ENCODE assay signal across 12 cellular contexts in the genomic region with DNA sequence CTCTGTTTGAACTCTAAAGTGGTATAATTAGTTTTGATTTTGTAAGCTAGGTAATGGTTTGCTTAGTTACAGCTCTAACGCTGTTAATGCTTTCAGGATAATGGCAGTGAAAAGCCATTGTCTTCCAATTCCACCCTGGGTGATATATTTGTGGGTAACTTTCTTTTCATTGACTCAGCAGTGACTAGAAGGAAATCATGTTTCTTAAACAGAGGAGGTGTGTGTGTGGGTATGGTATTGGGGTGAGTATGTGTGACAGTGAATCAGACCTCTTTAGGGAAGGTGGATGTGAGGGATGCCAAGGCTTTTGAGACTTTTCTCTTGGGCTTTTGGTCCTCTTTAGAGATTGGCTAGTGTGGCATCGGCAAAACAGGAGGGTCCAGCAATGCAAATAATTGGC.
"Had no signal": no experiment of that assay in that cellular context is flagged by ENCODE, and none has a peak within 500 bp of the region (broad histone marks: within the 10 kb centered on the region; RNA-seq: fewer than 3 reads in every experiment).

No MANE protein-coding gene starts in this region.

- DNase-seq: activated CD4-positive, alpha-beta T cell treated with anti-CD3 and anti-CD28 coated beads for 48 hours; activated T-cell treated with anti-CD3 and anti-CD28 coated beads for 4 hours; brain microvascular endothelial cell; dorsolateral prefrontal cortex; esophagus squamous epithelium; foreskin melanocyte; left ventricle myocardium superior; pancreas; T-cell; T1000; thyroid gland had no signal

- H3K27ac ChIP-seq: brain microvascular endothelial cell, dorsolateral prefrontal cortex, heart left ventricle, thyroid gland had no signal

- H3K9me3 ChIP-seq: esophagus squamous epithelium, heart left ventricle, pancreas, thyroid gland had no signal

- H3K36me3 ChIP-seq: pancreas had no signal

- H3K4me3 ChIP-seq: dorsolateral prefrontal cortex, esophagus squamous epithelium, heart left ventricle, pancreas, thyroid gland had no signal

- H3K4me1 ChIP-seq: thyroid gland had no signal

- H3K27me3 ChIP-seq: brain microvascular endothelial cell, dorsolateral prefrontal cortex, esophagus squamous epithelium, heart left ventricle, pancreas, thyroid gland had no signal

- ATAC-seq: heart left ventricle, left ventricle myocardium superior, T-cell had no signal
